In the genomic region with DNA sequence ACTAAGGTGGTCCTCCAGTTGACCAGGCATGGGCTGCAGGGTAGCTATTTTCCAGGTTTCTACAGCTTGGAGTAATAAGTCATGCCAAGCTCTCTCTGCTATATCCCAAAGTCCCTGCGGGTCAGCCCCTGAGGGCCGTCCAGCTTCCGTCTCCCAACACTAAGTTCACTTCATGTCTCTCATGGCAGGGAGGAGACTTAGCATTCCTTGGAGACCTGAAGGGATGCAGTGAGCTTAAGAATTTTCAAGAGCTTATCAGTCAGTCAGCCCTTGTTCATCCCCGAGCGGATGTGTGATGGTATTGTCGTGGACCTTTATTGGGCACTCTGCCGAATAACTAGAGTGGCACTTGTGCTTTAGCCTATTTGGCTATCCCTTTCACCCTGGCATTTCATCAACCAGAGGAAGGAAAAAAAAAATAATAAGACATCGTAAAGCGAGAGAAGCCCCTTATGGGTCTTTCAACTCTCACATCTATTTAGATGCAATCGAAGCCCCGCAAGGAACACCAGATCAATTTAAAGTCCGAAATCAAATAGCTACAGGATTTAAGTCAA, we compare ENCODE assay signal across 10 cellular contexts. TPM values are rescaled to one million over a fixed set of nuclear protein-coding genes. Genes with fewer than 3 reads are reported as not detected.
"Had no signal": no experiment of that assay in that cellular context is flagged by ENCODE, and none has a peak within 500 bp of the region (broad histone marks: within the 10 kb centered on the region; RNA-seq: fewer than 3 reads in every experiment).

No MANE protein-coding gene starts in this region.

RNA-seq across cellular contexts. Expression of a gene that starts 2.2 kb away (rescaled TPM):
- total RNA-seq: cerebellum, dermis blood vessel endothelial cell, endothelial cell of umbilical vein, lung microvascular endothelial cell, osteocyte, pulmonary artery endothelial cell had no signal
- polyA plus RNA-seq: endothelial cell of umbilical vein had no signal

RNA-seq across cellular contexts. Expression of a gene that starts 31.5 kb away (rescaled TPM):
- total RNA-seq: cerebellum, dermis blood vessel endothelial cell, endothelial cell of umbilical vein, lung microvascular endothelial cell, natural killer cell, neural crest cell, osteocyte, sigmoid colon had no signal
- polyA plus RNA-seq: heart left ventricle had no signal

RNA-seq across cellular contexts. Expression of a gene that starts 52.0 kb away (rescaled TPM):
- total RNA-seq: dermis blood vessel endothelial cell, endothelial cell of umbilical vein, lung microvascular endothelial cell had no signal
